1 cellular context compared by ENCODE assay signal in the genomic region with DNA sequence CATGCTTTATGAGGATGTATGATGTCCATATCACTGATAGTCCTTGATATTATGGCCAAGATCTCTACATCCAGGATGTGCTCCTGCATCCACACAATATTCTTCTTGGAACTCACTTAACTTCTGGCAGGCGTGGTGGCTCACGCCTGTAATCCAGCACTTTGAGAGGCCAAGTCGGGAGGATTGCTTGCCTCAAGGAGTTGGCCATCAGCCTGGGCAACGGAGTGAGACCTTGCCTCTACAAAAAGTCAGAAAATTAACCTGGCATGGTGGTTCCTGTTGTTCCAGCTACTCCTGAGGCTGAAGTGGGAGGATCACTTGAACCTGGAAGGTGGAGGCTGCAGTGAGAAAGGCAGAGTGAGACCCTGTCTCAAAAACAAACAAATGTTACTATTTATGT.
TF ChIP-seq lines count a peak whose summit lies in the region.

No MANE protein-coding gene starts in this region.

TF ChIP-seq in SK-N-SH, 30 proteins besides CTCF, POLR2A, EP300 and RAD21:
- TF ChIP-seq, protein P1, sequence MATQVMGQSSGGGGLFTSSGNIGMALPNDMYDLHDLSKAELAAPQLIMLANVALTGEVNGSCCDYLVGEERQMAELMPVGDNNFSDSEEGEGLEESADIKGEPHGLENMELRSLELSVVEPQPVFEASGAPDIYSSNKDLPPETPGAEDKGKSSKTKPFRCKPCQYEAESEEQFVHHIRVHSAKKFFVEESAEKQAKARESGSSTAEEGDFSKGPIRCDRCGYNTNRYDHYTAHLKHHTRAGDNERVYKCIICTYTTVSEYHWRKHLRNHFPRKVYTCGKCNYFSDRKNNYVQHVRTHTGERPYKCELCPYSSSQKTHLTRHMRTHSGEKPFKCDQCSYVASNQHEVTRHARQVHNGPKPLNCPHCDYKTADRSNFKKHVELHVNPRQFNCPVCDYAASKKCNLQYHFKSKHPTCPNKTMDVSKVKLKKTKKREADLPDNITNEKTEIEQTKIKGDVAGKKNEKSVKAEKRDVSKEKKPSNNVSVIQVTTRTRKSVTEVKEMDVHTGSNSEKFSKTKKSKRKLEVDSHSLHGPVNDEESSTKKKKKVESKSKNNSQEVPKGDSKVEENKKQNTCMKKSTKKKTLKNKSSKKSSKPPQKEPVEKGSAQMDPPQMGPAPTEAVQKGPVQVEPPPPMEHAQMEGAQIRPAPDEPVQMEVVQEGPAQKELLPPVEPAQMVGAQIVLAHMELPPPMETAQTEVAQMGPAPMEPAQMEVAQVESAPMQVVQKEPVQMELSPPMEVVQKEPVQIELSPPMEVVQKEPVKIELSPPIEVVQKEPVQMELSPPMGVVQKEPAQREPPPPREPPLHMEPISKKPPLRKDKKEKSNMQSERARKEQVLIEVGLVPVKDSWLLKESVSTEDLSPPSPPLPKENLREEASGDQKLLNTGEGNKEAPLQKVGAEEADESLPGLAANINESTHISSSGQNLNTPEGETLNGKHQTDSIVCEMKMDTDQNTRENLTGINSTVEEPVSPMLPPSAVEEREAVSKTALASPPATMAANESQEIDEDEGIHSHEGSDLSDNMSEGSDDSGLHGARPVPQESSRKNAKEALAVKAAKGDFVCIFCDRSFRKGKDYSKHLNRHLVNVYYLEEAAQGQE (IDR thresholded peaks at IDR 0.05; ENCODE audit: low read depth, low read length): no peak
- TF ChIP-seq GATA2 (CRISPR knock-in tag; IDR thresholded peaks at IDR 0.05) (no peak), TAF1 (IDR thresholded peaks at IDR 0.05; ENCODE audit: borderline replicate concordance, low read depth, low read length) (no peak), YY1 (IDR thresholded peaks at IDR 0.05; ENCODE audit: low read depth) (no peak), CHD2 (IDR thresholded peaks at IDR 0.05; ENCODE audit: low read length, partially characterized antibody) (no peak), TCF12 (IDR thresholded peaks at IDR 0.05) (no peak), NFIC (IDR thresholded peaks at IDR 0.05; ENCODE audit: borderline replicate concordance) (no peak), JUND (IDR thresholded peaks at IDR 0.05) (no peak), SIN3A (IDR thresholded peaks at IDR 0.05; ENCODE audit: borderline replicate concordance, low read depth, low read length) (no peak), ELF1 (IDR thresholded peaks at IDR 0.05) (no peak), GABPA (IDR thresholded peaks at IDR 0.05; ENCODE audit: low read depth) (no peak), RFX5 (IDR thresholded peaks at IDR 0.05; ENCODE audit: low read length) (no peak), RCOR1 (IDR thresholded peaks at IDR 0.05; ENCODE audit: low read length) (no peak), FOXM1 (IDR thresholded peaks at IDR 0.05; ENCODE audit: low read depth) (no peak), RXRA (IDR thresholded peaks at IDR 0.05; ENCODE audit: borderline replicate concordance, low read depth) (no peak)
- TF ChIP-seq, protein P2, sequence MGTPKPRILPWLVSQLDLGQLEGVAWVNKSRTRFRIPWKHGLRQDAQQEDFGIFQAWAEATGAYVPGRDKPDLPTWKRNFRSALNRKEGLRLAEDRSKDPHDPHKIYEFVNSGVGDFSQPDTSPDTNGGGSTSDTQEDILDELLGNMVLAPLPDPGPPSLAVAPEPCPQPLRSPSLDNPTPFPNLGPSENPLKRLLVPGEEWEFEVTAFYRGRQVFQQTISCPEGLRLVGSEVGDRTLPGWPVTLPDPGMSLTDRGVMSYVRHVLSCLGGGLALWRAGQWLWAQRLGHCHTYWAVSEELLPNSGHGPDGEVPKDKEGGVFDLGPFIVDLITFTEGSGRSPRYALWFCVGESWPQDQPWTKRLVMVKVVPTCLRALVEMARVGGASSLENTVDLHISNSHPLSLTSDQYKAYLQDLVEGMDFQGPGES (IDR thresholded peaks at IDR 0.05; ENCODE audit: low read depth, low read length): no peak
- TF ChIP-seq, protein P3, sequence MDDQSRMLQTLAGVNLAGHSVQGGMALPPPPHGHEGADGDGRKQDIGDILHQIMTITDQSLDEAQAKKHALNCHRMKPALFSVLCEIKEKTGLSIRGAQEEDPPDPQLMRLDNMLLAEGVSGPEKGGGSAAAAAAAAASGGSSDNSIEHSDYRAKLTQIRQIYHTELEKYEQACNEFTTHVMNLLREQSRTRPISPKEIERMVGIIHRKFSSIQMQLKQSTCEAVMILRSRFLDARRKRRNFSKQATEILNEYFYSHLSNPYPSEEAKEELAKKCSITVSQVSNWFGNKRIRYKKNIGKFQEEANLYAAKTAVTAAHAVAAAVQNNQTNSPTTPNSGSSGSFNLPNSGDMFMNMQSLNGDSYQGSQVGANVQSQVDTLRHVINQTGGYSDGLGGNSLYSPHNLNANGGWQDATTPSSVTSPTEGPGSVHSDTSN (IDR thresholded peaks at IDR 0.05): no peak
- TF ChIP-seq, protein P4, sequence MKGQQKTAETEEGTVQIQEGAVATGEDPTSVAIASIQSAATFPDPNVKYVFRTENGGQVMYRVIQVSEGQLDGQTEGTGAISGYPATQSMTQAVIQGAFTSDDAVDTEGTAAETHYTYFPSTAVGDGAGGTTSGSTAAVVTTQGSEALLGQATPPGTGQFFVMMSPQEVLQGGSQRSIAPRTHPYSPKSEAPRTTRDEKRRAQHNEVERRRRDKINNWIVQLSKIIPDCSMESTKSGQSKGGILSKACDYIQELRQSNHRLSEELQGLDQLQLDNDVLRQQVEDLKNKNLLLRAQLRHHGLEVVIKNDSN (IDR thresholded peaks at IDR 0.05; ENCODE audit: borderline replicate concordance, low read depth): no peak
- TF ChIP-seq, protein P5, sequence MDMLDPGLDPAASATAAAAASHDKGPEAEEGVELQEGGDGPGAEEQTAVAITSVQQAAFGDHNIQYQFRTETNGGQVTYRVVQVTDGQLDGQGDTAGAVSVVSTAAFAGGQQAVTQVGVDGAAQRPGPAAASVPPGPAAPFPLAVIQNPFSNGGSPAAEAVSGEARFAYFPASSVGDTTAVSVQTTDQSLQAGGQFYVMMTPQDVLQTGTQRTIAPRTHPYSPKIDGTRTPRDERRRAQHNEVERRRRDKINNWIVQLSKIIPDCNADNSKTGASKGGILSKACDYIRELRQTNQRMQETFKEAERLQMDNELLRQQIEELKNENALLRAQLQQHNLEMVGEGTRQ (IDR thresholded peaks at IDR 0.05; ENCODE audit: borderline replicate concordance, low read depth, low read length): no peak
